11 cellular contexts compared by ENCODE assay signal in the genomic region with DNA sequence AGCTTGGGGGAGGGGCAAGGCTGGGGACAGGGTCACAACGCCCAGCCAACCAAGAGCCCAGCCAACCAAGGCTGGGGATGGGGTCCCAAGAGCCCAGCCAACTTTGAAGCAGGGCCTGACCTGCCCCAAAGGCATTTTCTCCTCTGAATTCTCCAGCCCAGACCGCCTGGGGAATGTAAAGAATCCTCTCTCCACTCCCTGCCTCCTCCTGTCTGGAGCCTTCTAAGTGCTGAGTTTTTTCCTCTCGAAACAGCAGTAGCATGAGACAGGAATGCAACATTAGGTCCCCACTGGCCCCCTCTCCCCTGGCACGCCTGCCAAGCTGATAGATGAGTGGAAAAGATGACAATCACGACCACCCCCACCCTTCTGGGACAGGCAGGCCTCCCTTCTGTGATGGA. TPM values are rescaled to one million over a fixed set of nuclear protein-coding genes. Genes with fewer than 3 reads are reported as not detected.
DNase-seq lines count a peak whose midpoint lies in the region; ATAC-seq, FAIRE-seq and TF ChIP-seq lines count a peak whose summit lies in the region.
"Had no signal": no experiment of that assay in that cellular context is flagged by ENCODE, and none has a peak within 500 bp of the region (broad histone marks: within the 10 kb centered on the region; RNA-seq: fewer than 3 reads in every experiment).

No MANE protein-coding gene starts in this region.

- DNase-seq in heart left ventricle (no peak), left ventricle myocardium superior (no peak), ecto neural progenitor cell (ENCODE audit: low spot score) (peak; percentile 75), mesendoderm (peak; percentile 98), urothelium cell line (ENCODE audit: low spot score) (peak; percentile 63), NCI-H2029 (lab: John Stamatoyannopoulos, UW) (no peak)
- no peak for DNase-seq in stimulated activated CD4-positive, alpha-beta T cell treated with anti-CD3 and anti-CD28 coated beads, Interleukin-2, amount 100 ng/mL, for 48 hours

- H2BK5ac ChIP-seq in mesendoderm (ENCODE audit: low read length), result no peak overlapping the region

- H3K23ac ChIP-seq in mesendoderm (ENCODE audit: low read length), result no peak overlapping the region

- TF ChIP-seq CTCF in heart left ventricle (IDR thresholded peaks at IDR 0.05), result no peak

- H3K9ac ChIP-seq in mesendoderm (ENCODE audit: low read length), result no peak overlapping the region

- H3K79me1 ChIP-seq in mesendoderm (ENCODE audit: low read length), result peaks cover 16% of the 10 kb centered on the region

- H3K4me1 ChIP-seq in heart left ventricle (peaks cover 4 to 68% (median 47%) of the 10 kb centered on the region in 12 donors), mesendoderm (ENCODE audit: control insufficient read depth, low read depth, low read length) (peaks cover 21% of the 10 kb centered on the region)

- no peak overlapping the region for H3K4me3 ChIP-seq in heart left ventricle
- H3K4me3 ChIP-seq in mesendoderm (ENCODE audit: low read length), result no peak overlapping the region
- H3K4me3 ChIP-seq: A549 had no signal

- H3K27ac ChIP-seq in heart left ventricle, result peak overlapping the region in 9 of 12 donors; percentile 12 to 92 (median 83)
- H3K27ac ChIP-seq in mesendoderm (ENCODE audit: low read depth, low read length), result peak overlapping the region; percentile 81
- H3K27ac ChIP-seq: A549, RWPE1, VCaP had no signal

- ATAC-seq in heart left ventricle, result no peak
- ATAC-seq in left ventricle myocardium superior, result no peak
- no peak for ATAC-seq in HG03135 (IDR thresholded peaks at IDR 0.05; ENCODE audit: unreplicated experiment)

- intact Hi-C loops in heart left ventricle (cut with DNase I) (loop anchor here in 1 of 10 donors (5.0 kb wide), 1 partner anchor 34 kb away; no protein-coding TSS in a partner anchor), left ventricle myocardium superior (cut with micrococcal nuclease) (no loop called here)

- H3K9me3 ChIP-seq in heart left ventricle, result peaks cover 0 to 13% (median 0%) of the 10 kb centered on the region in 12 donors

- H3K4me2 ChIP-seq in mesendoderm (ENCODE audit: low read length), result no peak overlapping the region
- H3K4me2 ChIP-seq: A549 had no signal

- WGBS in heart left ventricle, 4 donors, result 55 to 72% (median 61%) methylated on average over 5 of the region's 5 CpGs
- WGBS in mesendoderm (ENCODE audit: extremely low coverage, insufficient coverage, low lambda C conversion rate), result no CpG with 5 or more reads among the region's 5 CpGs

- no peak overlapping the region for H4K8ac ChIP-seq in mesendoderm (ENCODE audit: low read depth, low read length)

- FAIRE-seq in urothelium cell line (lab: Jason Lieb, UNC), result no peak
- FAIRE-seq: A549 had no signal

- H3K27me3 ChIP-seq in heart left ventricle, result no peaks in the 10 kb centered on the region
- no peaks in the 10 kb centered on the region for H3K27me3 ChIP-seq in mesendoderm (ENCODE audit: insufficient read depth, low read length, poor library complexity)

- H4K5ac ChIP-seq in mesendoderm (ENCODE audit: low read length), result no peak overlapping the region

- no peak for TF ChIP-seq POLR2A in heart left ventricle (IDR thresholded peaks at IDR 0.05)

- H3K18ac ChIP-seq in mesendoderm (ENCODE audit: low read length), result no peak overlapping the region

- H3K36me3 ChIP-seq in heart left ventricle (peaks cover 0 to 42% (median 16%) of the 10 kb centered on the region in 9 donors), mesendoderm (ENCODE audit: control insufficient read depth, insufficient read depth, low read length) (peaks cover 2% of the 10 kb centered on the region)

- H2BK120ac ChIP-seq in mesendoderm (ENCODE audit: low read depth, low read length), result no peak overlapping the region

- no peak overlapping the region for H2BK15ac ChIP-seq in mesendoderm (replicated peaks; ENCODE audit: low read depth)

- H2AK5ac ChIP-seq in mesendoderm (ENCODE audit: low read length), result no peak overlapping the region

- peak overlapping the region; percentile 66 for H3K56ac ChIP-seq in mesendoderm (ENCODE audit: low read length)

- peak overlapping the region; percentile 21 for H3K4ac ChIP-seq in mesendoderm (ENCODE audit: low read depth, low read length)

- H3K79me2 ChIP-seq in mesendoderm (ENCODE audit: control insufficient read depth, insufficient read depth, low read length), result peaks cover 2% of the 10 kb centered on the region

RNA-seq across cellular contexts. Expression of a gene that starts 17.0 kb away (rescaled TPM):
- total RNA-seq in heart left ventricle (100 to 1,000 TPM in 1 of 9 donors, 10 to 100 TPM in 8; 29.7 to 145 (median 63.8) TPM), left ventricle myocardium superior (49.8 TPM)
- 10 to 100 TPM; 23.1 to 72.8 TPM for polyA plus RNA-seq in heart left ventricle
- 29.8 TPM for polyA plus RNA-seq in mesendoderm (2013, experiment 1 of 2)
- polyA plus RNA-seq in mesendoderm (2013, experiment 2 of 2), result 29.2 TPM

Comparison
In these comparisons a context has a peak if more than half of its experiments do, and no peak if none do; other contexts are left out.
1. DNase-seq: peak in ecto neural progenitor cell (single experiment), mesendoderm (single experiment) and urothelium cell line (single experiment); none in heart left ventricle (0 of 5), left ventricle myocardium superior (single experiment), stimulated activated CD4-positive, alpha-beta T cell treated with anti-CD3 and anti-CD28 coated beads, Interleukin-2, amount 100 ng/mL, for 48 hours (0 of 2) and NCI-H2029 (single experiment).